1 cellular context compared by ENCODE assay signal in genomic region chr3:123201223-123201556, GRCh38.
TF ChIP-seq lines count a peak whose summit lies in the region.

No MANE protein-coding gene starts in this region.

TF ChIP-seq in SK-N-SH treated with all-trans-retinoic acid at 6 μM for 48 hours, 23 proteins besides CTCF, POLR2A, EP300 and RAD21 (continued from another document):
- TF ChIP-seq PATZ1 (CRISPR knock-in tag; IDR thresholded peaks at IDR 0.05; ENCODE audit: borderline replicate concordance) = no peak
